In genomic region chr6:162857321-162857720, GRCh38 we compare ENCODE assay signal across 12 cellular contexts.
DNase-seq lines count a peak whose midpoint lies in the region; ATAC-seq and TF ChIP-seq lines count a peak whose summit lies in the region.
"Had no signal": no experiment of that assay in that cellular context is flagged by ENCODE, and none has a peak within 500 bp of the region (broad histone marks: within the 10 kb centered on the region; RNA-seq: fewer than 3 reads in every experiment).

No MANE protein-coding gene starts in this region.

- H3K4me1 ChIP-seq in HAP-1 = peaks cover 24% of the 10 kb centered on the region
- H3K4me1 ChIP-seq: uterus had no signal

- H3K4me3 Mint-ChIP-seq in activated CD4-positive, alpha-beta T cell treated with anti-CD3 and anti-CD28 coated beads, Interleukin-2, amount 10 ng/mL, durations not matched to agents 7 days and 5 days = no peak overlapping the region
- H3K4me3 Mint-ChIP-seq: activated CD8-positive, alpha-beta memory T cell treated with anti-CD3 and anti-CD28 coated beads, Interleukin-2, amount 10 ng/mL, durations not matched to agents 7 days and 5 days; natural killer cell had no signal

- H3K27me3 ChIP-seq in HAP-1 (ENCODE audit: low read depth) = no peaks in the 10 kb centered on the region
- H3K27me3 ChIP-seq: uterus had no signal

- H3K36me3 Mint-ChIP-seq in activated CD4-positive, alpha-beta T cell treated with anti-CD3 and anti-CD28 coated beads, Interleukin-2, amount 10 ng/mL, durations not matched to agents 7 days and 5 days (ENCODE audit: low read depth) = no peaks in the 10 kb centered on the region
- H3K36me3 Mint-ChIP-seq: activated CD8-positive, alpha-beta memory T cell treated with anti-CD3 and anti-CD28 coated beads, Interleukin-2, amount 10 ng/mL, durations not matched to agents 7 days and 5 days; natural killer cell had no signal

- peaks cover 3% of the 10 kb centered on the region for H3K9me3 Mint-ChIP-seq in activated CD4-positive, alpha-beta T cell treated with anti-CD3 and anti-CD28 coated beads, Interleukin-2, amount 10 ng/mL, durations not matched to agents 7 days and 5 days
- H3K9me3 Mint-ChIP-seq: natural killer cell had no signal

- CTCF ChIA-PET in activated CD4-positive, alpha-beta T cell treated with anti-CD3 and anti-CD28 coated beads, Interleukin-2, amount 10 ng/mL, durations not matched to agents 7 days and 5 days (lab: Charles Lee) = no interaction called here

- ATAC-seq in left ventricle myocardium superior = peak; percentile 23
- no peak for ATAC-seq in HG03159 (IDR thresholded peaks at IDR 0.05; ENCODE audit: unreplicated experiment)
- ATAC-seq: activated CD8-positive, alpha-beta memory T cell treated with anti-CD3 and anti-CD28 coated beads, Interleukin-2, amount 10 ng/mL, durations not matched to agents 7 days and 5 days; natural killer cell had no signal

- in situ Hi-C loops in HAP-1 (cut with MboI; ENCODE audit: low sequenced_read_pairs) = loop anchor here (10.0 kb wide), 1 partner anchor 557 kb away; the partner anchor contains the start of gene QKI

- H3K4me3 ChIP-seq in HAP-1 (peak overlapping the region; percentile 18), retinal pigment epithelial cell (ENCODE audit: low read length) (peak overlapping the region; percentile 46)

- no peaks in the 10 kb centered on the region for H3K36me3 ChIP-seq in HAP-1 (replicated peaks)
- H3K36me3 ChIP-seq: uterus had no signal

- TF ChIP-seq CTCF in retinal pigment epithelial cell (conservative IDR thresholded peaks at IDR 0.05; ENCODE audit: low read depth, low read length) = no peak

- no peaks in the 10 kb centered on the region for H3K4me1 Mint-ChIP-seq in activated CD4-positive, alpha-beta T cell treated with anti-CD3 and anti-CD28 coated beads, Interleukin-2, amount 10 ng/mL, durations not matched to agents 7 days and 5 days
- H3K4me1 Mint-ChIP-seq: activated CD8-positive, alpha-beta memory T cell treated with anti-CD3 and anti-CD28 coated beads, Interleukin-2, amount 10 ng/mL, durations not matched to agents 7 days and 5 days; natural killer cell had no signal

- POLR2A ChIA-PET in activated CD4-positive, alpha-beta T cell treated with anti-CD3 and anti-CD28 coated beads, Interleukin-2, amount 10 ng/mL, durations not matched to agents 7 days and 5 days (lab: Charles Lee) = no interaction called here

- no peaks in the 10 kb centered on the region for H3K27me3 Mint-ChIP-seq in activated CD4-positive, alpha-beta T cell treated with anti-CD3 and anti-CD28 coated beads, Interleukin-2, amount 10 ng/mL, durations not matched to agents 7 days and 5 days
- H3K27me3 Mint-ChIP-seq: activated CD8-positive, alpha-beta memory T cell treated with anti-CD3 and anti-CD28 coated beads, Interleukin-2, amount 10 ng/mL, durations not matched to agents 7 days and 5 days had no signal

- H3K27ac Mint-ChIP-seq in activated CD4-positive, alpha-beta T cell treated with anti-CD3 and anti-CD28 coated beads, Interleukin-2, amount 10 ng/mL, durations not matched to agents 7 days and 5 days = no peak overlapping the region
- H3K27ac Mint-ChIP-seq: activated CD8-positive, alpha-beta memory T cell treated with anti-CD3 and anti-CD28 coated beads, Interleukin-2, amount 10 ng/mL, durations not matched to agents 7 days and 5 days; natural killer cell had no signal

- intact Hi-C loops in left ventricle myocardium superior (cut with micrococcal nuclease) = no loop called here

- H3K9me3 ChIP-seq in HAP-1 = no peaks in the 10 kb centered on the region
- H3K9me3 ChIP-seq: uterus had no signal

- peak overlapping the region; percentile 92 for H3K27ac ChIP-seq in angular gyrus (ENCODE audit: low read depth, low read length)
- H3K27ac ChIP-seq: KMS-11, uterus had no signal

- peak; percentile 67 to 97 for DNase-seq in HAP-1 (ENCODE audit: low spot score in 2 of 2)
- no peak for DNase-seq in left ventricle myocardium superior
- DNase-seq in retinal pigment epithelial cell (ENCODE audit: low read depth) = no peak
- no peak for DNase-seq in GM19238 (ENCODE audit: insufficient read length, low spot score)
- no peak for DNase-seq in activated CD4-positive, alpha-beta T cell treated with anti-CD3 and anti-CD28 coated beads, Interleukin-2, amount 10 ng/mL, durations not matched to agents 7 days and 5 days
- DNase-seq in activated CD4-positive, alpha-beta T cell treated with anti-CD3 and anti-CD28 coated beads for 4 hours = no peak
- DNase-seq: activated CD8-positive, alpha-beta memory T cell treated with anti-CD3 and anti-CD28 coated beads, Interleukin-2, amount 10 ng/mL, durations not matched to agents 7 days and 5 days; natural killer cell; uterus had no signal

Comparison
In these comparisons a context has a peak if more than half of its experiments do, and no peak if none do; other contexts are left out.
1. DNase-seq: peak in HAP-1 (2 of 2); none in left ventricle myocardium superior (single experiment), retinal pigment epithelial cell (single experiment), GM19238 (single experiment), activated CD4-positive, alpha-beta T cell treated with anti-CD3 and anti-CD28 coated beads, Interleukin-2, amount 10 ng/mL, durations not matched to agents 7 days and 5 days (single experiment) and activated CD4-positive, alpha-beta T cell treated with anti-CD3 and anti-CD28 coated beads for 4 hours (0 of 2).